Comparison of ENCODE assay signal across 9 cellular contexts in the genomic region with DNA sequence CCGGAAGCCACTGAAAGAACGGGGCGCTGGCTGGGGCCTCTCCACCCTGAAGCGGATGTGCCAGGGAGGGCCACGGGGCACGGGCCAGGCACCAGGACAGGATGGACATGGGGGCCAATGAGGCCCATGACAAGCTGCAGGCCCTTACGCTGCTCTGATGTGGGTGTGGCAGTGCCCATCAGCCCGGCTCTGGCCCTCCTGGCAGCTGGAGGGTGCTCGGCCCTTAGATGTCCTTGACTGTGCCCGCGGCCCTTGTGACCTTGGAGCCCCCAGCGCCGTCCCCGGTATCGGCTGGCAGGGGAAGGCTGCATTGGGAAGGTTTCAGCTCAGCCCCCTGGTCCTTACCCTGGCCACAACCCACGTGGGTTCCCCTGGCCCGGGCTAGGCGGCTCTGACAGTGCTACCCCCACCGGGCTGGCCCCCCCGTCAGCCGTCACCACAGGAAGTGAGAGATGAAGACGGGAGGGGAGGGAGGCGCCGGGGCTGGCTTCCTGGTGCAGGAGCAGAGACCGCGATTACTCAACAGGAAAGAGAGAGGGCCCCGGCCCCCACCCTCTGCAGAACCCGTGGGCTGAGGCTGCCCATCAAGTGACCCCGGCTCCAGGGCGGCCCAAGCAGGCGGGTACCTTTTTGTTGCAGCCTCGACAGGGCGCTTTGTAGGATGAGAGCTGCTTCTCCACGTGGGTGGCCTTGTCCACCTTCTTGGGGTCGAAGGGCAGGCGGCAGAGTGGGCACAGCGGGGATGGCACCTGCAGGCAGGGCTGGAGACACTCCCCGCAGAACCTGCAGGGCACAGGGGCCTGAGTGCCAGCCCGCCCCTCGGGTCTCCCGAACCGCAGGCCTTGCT. TPM values are rescaled to one million over a fixed set of nuclear protein-coding genes. Genes with fewer than 3 reads are reported as not detected.
DNase-seq lines count a peak whose midpoint lies in the region; ATAC-seq and TF ChIP-seq lines count a peak whose summit lies in the region.
"Had no signal": no experiment of that assay in that cellular context is flagged by ENCODE, and none has a peak within 500 bp of the region (broad histone marks: within the 10 kb centered on the region; RNA-seq: fewer than 3 reads in every experiment).

No MANE protein-coding gene starts in this region.

- CTCF ChIA-PET in MCF 10A (lab: Yijun Ruan, JAX) = interaction anchor here (1.1 kb wide), 1 partner anchor 37 kb away, joined by 3 read pairs; no protein-coding TSS in a partner anchor

- H3K9me3 ChIP-seq in ascending aorta (no peaks in the 10 kb centered on the region), left lung (no peaks in the 10 kb centered on the region)

- H3K4me1 ChIP-seq in ascending aorta (peaks cover 9 to 12% of the 10 kb centered on the region in 2 donors), left lung (peaks cover 32 to 72% of the 10 kb centered on the region in 2 donors)

- BruUV-seq in MCF 10A (replicated peaks; lab: Mats Ljungman, UMichigan) = no TSS peak

- no peaks in the 10 kb centered on the region for H3K9me3 Mint-ChIP-seq in MCF 10A (ENCODE audit: unreplicated experiment)

- POLR2A ChIA-PET in MCF 10A (lab: Yijun Ruan, JAX) = no interaction called here

- H3K36me3 Mint-ChIP-seq in MCF 10A (ENCODE audit: insufficient read depth, unreplicated experiment) = peaks cover 10% of the 10 kb centered on the region

- H3K27ac ChIP-seq in ascending aorta (peak overlapping the region in 1 of 2 donors; percentile 41), left lung (peak overlapping the region; percentile 86 to 91)

- no peak overlapping the region for H3K27ac Mint-ChIP-seq in MCF 10A (ENCODE audit: low read depth, unreplicated experiment)

- H3K27me3 Mint-ChIP-seq in MCF 10A (ENCODE audit: insufficient read depth, unreplicated experiment) = no peaks in the 10 kb centered on the region

- ATAC-seq in HG03354 (IDR thresholded peaks at IDR 0.05; ENCODE audit: poor library complexity, severe bottlenecking, unreplicated experiment) (peak; percentile 68), left lung (peak; percentile 76)

- H3K4me3 ChIP-seq in ascending aorta = peak overlapping the region in 1 of 2 donors; percentile 21
- H3K4me3 ChIP-seq in left lung = peak overlapping the region in 1 of 2 donors; percentile 92

- H3K36me3 ChIP-seq in ascending aorta (peaks cover 32 to 42% of the 10 kb centered on the region in 2 donors), left lung (peaks cover 0 to 49% of the 10 kb centered on the region in 2 donors)

- H3K4me3 Mint-ChIP-seq in MCF 10A (ENCODE audit: unreplicated experiment) = no peak overlapping the region

- intact Hi-C loops in ascending aorta (cut with DNase I) (no loop called here), left lung (cut with DNase I) (no loop called here), MCF 10A (cut with micrococcal nuclease) (no loop called here)

- TF ChIP-seq CTCF in ascending aorta (IDR thresholded peaks at IDR 0.05) (no peak), left lung (IDR thresholded peaks at IDR 0.05) (no peak), MCF 10A (IDR thresholded peaks at IDR 0.05; ENCODE audit: unreplicated experiment) (no peak)

- peaks cover 7% of the 10 kb centered on the region for H3K4me1 Mint-ChIP-seq in MCF 10A (ENCODE audit: insufficient read depth, unreplicated experiment)

- peak; percentile 10 for TF ChIP-seq POLR2A in GM19099 (IDR thresholded peaks at IDR 0.05; ENCODE audit: extremely low read depth, insufficient read length, low read depth)

- H3K27me3 ChIP-seq in ascending aorta (no peaks in the 10 kb centered on the region), left lung (no peaks in the 10 kb centered on the region)

- peak; percentile 68 for DNase-seq in T1000 (lab: John Stamatoyannopoulos, UW)
- DNase-seq in ascending aorta (ENCODE audit: low spot score in 2 of 2) = peak; percentile 92 to 93
- DNase-seq in left lung = peak; percentile 97 to 99
- DNase-seq in stimulated activated CD8-positive, alpha-beta memory T cell treated with anti-CD3 and anti-CD28 coated beads, Interleukin-12 subunit alpha, Interleukin-12 subunit beta, amount 100 ng/mL, for 1 hour (ENCODE audit: low read depth) = peak; percentile 93
- no peak for DNase-seq in NCI-H1048 (lab: John Stamatoyannopoulos, UW)
- no peak for DNase-seq in MCF 10A (ENCODE audit: unreplicated experiment)

RNA-seq across cellular contexts. Expression of a gene that starts 5.3 kb away (rescaled TPM):
- total RNA-seq in ascending aorta (44.3 TPM), left lung (10 to 100 TPM; 28.4 to 54.0 TPM), MCF 10A (2022) (17.5 and 18.5 TPM in 2 replicates)

RNA-seq across cellular contexts. Expression of a gene that starts 5.4 kb away (rescaled TPM):
- total RNA-seq in ascending aorta (4.2 TPM), left lung (10 to 100 TPM; 15.4 to 19.8 TPM), MCF 10A (2022) (26.9 and 40.8 TPM in 2 replicates)

RNA-seq across cellular contexts. Expression of a gene that starts 14.6 kb away (rescaled TPM):
- total RNA-seq in ascending aorta (not detected), left lung (1 to 10 TPM; 1.9 to 2.3 TPM), MCF 10A (2022) (not detected in 2 replicates)
- total RNA-seq: frontal cortex had no signal

RNA-seq across cellular contexts. Expression of a gene that starts 38.0 kb away (rescaled TPM):
- total RNA-seq in ascending aorta (72.9 TPM), left lung (100 to 1,000 TPM in 1 of 2 donors, 10 to 100 TPM in 1; 66.3 to 154 TPM), MCF 10A (2022) (30.3 and 32.4 TPM in 2 replicates)

RNA-seq across cellular contexts. Expression of a gene that starts 50.0 kb away (rescaled TPM):
- total RNA-seq in ascending aorta = 361 TPM
- total RNA-seq in left lung = 100 to 1,000 TPM; 243 to 396 TPM
- 0.54 and 0.84 TPM in 2 replicates for total RNA-seq in MCF 10A (2022)

Comparison
In these comparisons a context has a peak if more than half of its experiments do, and no peak if none do; other contexts are left out.
1. DNase-seq: peak in T1000 (single experiment), ascending aorta (2 of 2), left lung (2 of 2) and stimulated activated CD8-positive, alpha-beta memory T cell treated with anti-CD3 and anti-CD28 coated beads, Interleukin-12 subunit alpha, Interleukin-12 subunit beta, amount 100 ng/mL, for 1 hour (single experiment); none in NCI-H1048 (single experiment) and MCF 10A (single experiment).